ENCODE assay signal across 16 cellular contexts in the genomic region with DNA sequence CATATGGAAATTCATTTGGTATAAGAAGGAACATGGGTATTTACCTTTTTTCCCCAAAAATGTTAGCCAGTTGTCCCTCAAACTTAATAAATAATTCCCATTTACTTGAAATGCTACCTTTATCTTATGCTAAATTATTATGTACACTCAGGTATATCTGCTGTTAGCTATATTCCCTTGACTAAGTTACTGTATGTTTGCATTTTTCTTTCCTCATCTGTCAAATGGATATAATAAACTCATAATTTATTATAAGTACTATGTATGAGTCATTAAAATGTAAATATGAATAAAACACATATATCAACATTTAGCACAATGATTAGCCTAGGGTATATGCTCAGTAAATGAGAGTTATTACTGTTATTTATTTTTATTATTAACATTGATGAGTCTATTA.
DNase-seq lines count a peak whose midpoint lies in the region; FAIRE-seq lines count a peak whose summit lies in the region.
"Had no signal": no experiment of that assay in that cellular context is flagged by ENCODE, and none has a peak within 500 bp of the region (broad histone marks: within the 10 kb centered on the region; RNA-seq: fewer than 3 reads in every experiment).

No MANE protein-coding gene starts in this region.

- intact Hi-C loops in posterior cingulate gyrus (cut with DNase I): no loop called here

- no peak for DNase-seq in RCC 7860 (ENCODE audit: low spot score)
- DNase-seq in SW 1271 (lab: John Stamatoyannopoulos, UW): no peak
- DNase-seq in KG1 (lab: John Stamatoyannopoulos, UW): no peak
- no peak for DNase-seq in posterior cingulate gyrus
- DNase-seq: C1 segment of cervical spinal cord; Calu3; CD4-positive, alpha-beta memory T cell; COR-L47; DMS79; EL; GOT3; HCEC 1CT had no signal

- peak; percentile 80 for FAIRE-seq in G401.6 (lab: Jason Lieb, UNC)
- peak; percentile 43 for FAIRE-seq in RCC 7860 (lab: Jason Lieb, UNC)
- FAIRE-seq in colon (lab: Jason Lieb, UNC): peak; percentile 58
- FAIRE-seq: GM12892, H54 had no signal
